In genomic region chrX:41276661-41277506, GRCh38 we compare ENCODE assay signal across 8 cellular contexts.
A peak's percentile ranks its signal among the peaks of the same experiment; 100 is the strongest.
DNase-seq lines count a peak whose midpoint lies in the region; ATAC-seq and TF ChIP-seq lines count a peak whose summit lies in the region.

No MANE protein-coding gene starts in this region.

- DNase-seq in stimulated activated CD4-positive, alpha-beta T cell treated with anti-CD3 and anti-CD28 coated beads, Interleukin-15, amount 100 ng/mL, for 24 hours = peak; percentile 8
- no peak for DNase-seq in stimulated activated CD4-positive, alpha-beta T cell treated with anti-CD3 and anti-CD28 coated beads, Interleukin-12 subunit alpha, Interleukin-12 subunit beta, amount 100 ng/mL, for 4 hours
- peak; percentile 8 for DNase-seq in activated naive CD4-positive, alpha-beta T cell treated with anti-CD3 and anti-CD28 coated beads, Interleukin-2, amount 50 U/mL, for 16 hours
- peak; percentile 62 for DNase-seq in left kidney (ENCODE audit: low read depth, low spot score)
- DNase-seq in tibial artery = peak in 1 of 2 donors; percentile 64
- no peak for DNase-seq in stimulated activated CD4-positive, alpha-beta T cell treated with anti-CD3 and anti-CD28 coated beads, Interleukin-4, amount 100 ng/mL, for 4 hours
- no peak for DNase-seq in HCEC 1CT

- peak overlapping the region; percentile 56 to 63 for H3K4me3 ChIP-seq in tibial artery

- no peaks in the 10 kb centered on the region for H3K36me3 ChIP-seq in tibial artery

- no peaks in the 10 kb centered on the region for H3K27me3 ChIP-seq in tibial artery

- TF ChIP-seq CTCF in tibial artery (IDR thresholded peaks at IDR 0.05) = no peak

- no peaks in the 10 kb centered on the region for H3K9me3 ChIP-seq in tibial artery

- ATAC-seq in GM21528 (IDR thresholded peaks at IDR 0.05; ENCODE audit: low FRiP score, unreplicated experiment) = no peak

- H3K27ac ChIP-seq in tibial artery = peak overlapping the region; percentile 55 to 73

- H3K4me1 ChIP-seq in tibial artery = peaks cover 0 to 18% (median 0%) of the 10 kb centered on the region in 4 donors

- intact Hi-C loops in tibial artery (cut with DNase I; ENCODE audit: low total_unique reads) = no loop called here

Comparison
In these comparisons a context has a peak if more than half of its experiments do, and no peak if none do; other contexts are left out.
1. DNase-seq: peak in stimulated activated CD4-positive, alpha-beta T cell treated with anti-CD3 and anti-CD28 coated beads, Interleukin-15, amount 100 ng/mL, for 24 hours (single experiment), activated naive CD4-positive, alpha-beta T cell treated with anti-CD3 and anti-CD28 coated beads, Interleukin-2, amount 50 U/mL, for 16 hours (single experiment) and left kidney (single experiment); none in stimulated activated CD4-positive, alpha-beta T cell treated with anti-CD3 and anti-CD28 coated beads, Interleukin-12 subunit alpha, Interleukin-12 subunit beta, amount 100 ng/mL, for 4 hours (single experiment), stimulated activated CD4-positive, alpha-beta T cell treated with anti-CD3 and anti-CD28 coated beads, Interleukin-4, amount 100 ng/mL, for 4 hours (0 of 2) and HCEC 1CT (single experiment).